ENCODE assay signal across 19 cellular contexts in genomic region chr1:167065481-167065880, GRCh38. TPM values are rescaled to one million over a fixed set of nuclear protein-coding genes. Genes with fewer than 3 reads are reported as not detected.
DNase-seq lines count a peak whose midpoint lies in the region; FAIRE-seq and TF ChIP-seq lines count a peak whose summit lies in the region.
"Had no signal": no experiment of that assay in that cellular context is flagged by ENCODE, and none has a peak within 500 bp of the region (broad histone marks: within the 10 kb centered on the region; RNA-seq: fewer than 3 reads in every experiment).

No MANE protein-coding gene starts in this region.

- H3K27me3 ChIP-seq in Peyer's patch (no peaks in the 10 kb centered on the region), mucosa of rectum (ENCODE audit: control insufficient read depth in 2 of 2, insufficient read depth in 2 of 2, low read length in 2 of 2) (no peaks in the 10 kb centered on the region), breast epithelium (no peaks in the 10 kb centered on the region)

- H3K27ac ChIP-seq in Peyer's patch: peak overlapping the region in 1 of 4 donors; percentile 60
- H3K27ac ChIP-seq in mucosa of rectum (ENCODE audit: low read depth in 2 of 2, low read length in 2 of 2): peak overlapping the region; percentile 78 to 81
- no peak overlapping the region for H3K27ac ChIP-seq in breast epithelium
- H3K27ac ChIP-seq: C4-2B, HL-60, SK-N-MC had no signal

- intact Hi-C loops in breast epithelium (cut with DNase I; ENCODE audit: low total_unique reads): loop anchor here (10.0 kb wide), 1 partner anchor 379 kb away; no protein-coding TSS in a partner anchor

- H3K9me3 ChIP-seq in Peyer's patch (no peaks in the 10 kb centered on the region), mucosa of rectum (ENCODE audit: control insufficient read depth in 2 of 2, low read length in 2 of 2) (no peaks in the 10 kb centered on the region), breast epithelium (no peaks in the 10 kb centered on the region)

- H3K4me3 ChIP-seq in Peyer's patch (no peak overlapping the region), mucosa of rectum (ENCODE audit: low read length in 2 of 2) (peak overlapping the region in 1 of 2 donors; percentile 26), breast epithelium (no peak overlapping the region)
- H3K4me3 ChIP-seq: SK-N-MC had no signal

- TF ChIP-seq POLR2A in Peyer's patch (IDR thresholded peaks at IDR 0.05) (no peak), breast epithelium (IDR thresholded peaks at IDR 0.05) (no peak)

- H3K36me3 ChIP-seq in Peyer's patch (peaks cover 0 to 34% (median 0%) of the 10 kb centered on the region in 3 donors), mucosa of rectum (ENCODE audit: control insufficient read depth in 2 of 2, insufficient read depth in 2 of 2, low read length in 2 of 2) (peaks cover 39 to 48% of the 10 kb centered on the region in 2 donors), breast epithelium (no peaks in the 10 kb centered on the region)

- peak; percentile 47 for DNase-seq in COR-L47 (lab: John Stamatoyannopoulos, UW)
- DNase-seq in DMS153 treated with DMSO at 0.1 percent for 48 hours (lab: John Stamatoyannopoulos, UW; ENCODE audit: unreplicated experiment): peak; percentile 52
- DNase-seq in Peyer's patch: peak in 2 of 3 donors; percentile 69 to 70
- no peak for DNase-seq in HTR-8/SVneo (ENCODE audit: insufficient read length, low spot score)
- DNase-seq in breast epithelium (ENCODE audit: low spot score in 2 of 2): no peak
- no peak for DNase-seq in Ammon's horn (ENCODE audit: low spot score)
- DNase-seq: ACHN, GF-D8, H9, IMR-90, NCI-H1436, NCI-H2081 treated with DMSO at 0.1 percent for 48 hours, NCI-H2227 treated with DMSO at 0.1 percent for 48 hours, T-cell had no signal

- TF ChIP-seq CTCF in Peyer's patch (IDR thresholded peaks at IDR 0.05) (no peak), breast epithelium (IDR thresholded peaks at IDR 0.05) (no peak)

- no peak for FAIRE-seq in HTR-8/SVneo (lab: Jason Lieb, UNC)

- peaks cover 0 to 14% (median 3%) of the 10 kb centered on the region in 4 donors for H3K4me1 ChIP-seq in Peyer's patch
- peaks cover 15 to 20% of the 10 kb centered on the region in 2 donors for H3K4me1 ChIP-seq in mucosa of rectum (ENCODE audit: control insufficient read depth in 2 of 2, insufficient read depth in 2 of 2, low read length in 2 of 2)
- H3K4me1 ChIP-seq in breast epithelium: no peaks in the 10 kb centered on the region

- H3K9ac ChIP-seq in mucosa of rectum (ENCODE audit: low read depth in 1 of 2, low read length in 2 of 2): peak overlapping the region; percentile 19 to 28

RNA-seq across cellular contexts. Expression of gene GPA33, which starts 24.7 kb away (rescaled TPM):
- total RNA-seq in Peyer's patch (100 to 1,000 TPM in 3 of 4 donors, 10 to 100 TPM in 1; 15.7 to 397 (median 317) TPM), breast epithelium (1 to 10 TPM in 1 of 3 donors, under 1 TPM in 2; 0.15 to 3.6 (median 0.16) TPM)
- total RNA-seq: H9, IMR-90, OCI-LY7 had no signal

RNA-seq across cellular contexts. Expression of gene STYXL2, which starts 28.4 kb away (rescaled TPM):
- total RNA-seq in Peyer's patch: not detected
- total RNA-seq in breast epithelium: under 1 TPM in 2 of 3 donors, not detected in 1; 0.16 to 0.33 TPM
- total RNA-seq: IMR-90, OCI-LY7, T-cell had no signal

Comparison
In these comparisons a context has a peak if more than half of its experiments do, and no peak if none do; other contexts are left out.
1. DNase-seq: peak in COR-L47 (single experiment), DMS153 treated with DMSO at 0.1 percent for 48 hours (single experiment) and Peyer's patch (2 of 3); none in HTR-8/SVneo (single experiment), breast epithelium (0 of 2) and Ammon's horn (single experiment).
2. H3K27ac ChIP-seq: peak in mucosa of rectum (2 of 2); none in breast epithelium (0 of 2).